8 cellular contexts compared by ENCODE assay signal in the genomic region with DNA sequence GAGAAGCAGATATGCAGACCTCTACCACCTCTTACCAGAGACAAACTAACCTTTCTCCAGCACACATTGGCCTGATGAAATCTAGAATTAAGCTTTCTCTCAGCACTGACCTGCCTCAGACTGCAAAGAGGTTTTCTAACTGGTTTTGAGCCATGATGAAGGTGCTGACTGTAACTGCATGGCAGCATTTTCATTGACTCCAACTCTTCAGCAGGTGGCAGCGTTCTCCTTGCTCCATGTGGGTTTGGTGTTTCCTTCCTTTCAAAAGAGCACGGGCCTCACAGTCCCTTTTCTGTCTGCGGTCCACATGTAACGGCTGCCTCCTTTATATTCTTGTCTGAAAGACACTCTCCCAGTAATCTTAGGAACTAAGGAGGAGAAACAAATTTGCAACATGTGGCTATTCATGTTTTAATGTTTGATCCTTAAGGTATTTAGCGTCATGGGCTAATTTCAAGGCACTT. TPM values are rescaled to one million over a fixed set of nuclear protein-coding genes. Genes with fewer than 3 reads are reported as not detected.
DNase-seq lines count a peak whose midpoint lies in the region; ATAC-seq and TF ChIP-seq lines count a peak whose summit lies in the region.

No MANE protein-coding gene starts in this region.

- WGBS in right lobe of liver (ENCODE audit: insufficient coverage, low coverage, low lambda C conversion rate, missing lambda C conversion rate), result 11% methylated on average over 5 of the region's 5 CpGs

- TF ChIP-seq POLR2A in right lobe of liver (IDR thresholded peaks at IDR 0.05), result no peak

- CTCF ChIA-PET in WTC11 (lab: Charles Lee), result interaction anchor here (0.6 to 1.9 kb wide), 8 partner anchors 9 to 539 kb away, joined by 3 to 9 read pairs (median 4); no protein-coding TSS in a partner anchor

- no peak overlapping the region for H3K4me3 ChIP-seq in choroid plexus epithelial cell (ENCODE audit: low read depth, low read length)
- H3K4me3 ChIP-seq in right lobe of liver, result no peak overlapping the region

- DNase-seq in A172 (ENCODE audit: low spot score) (peak; percentile 75), NCI-H146 treated with DMSO at 0.1 percent for 48 hours (lab: John Stamatoyannopoulos, UW; ENCODE audit: unreplicated experiment) (peak; percentile 44), WTC11 (ENCODE audit: low spot score) (peak; percentile 54), choroid plexus epithelial cell (ENCODE audit: low read depth) (peak; percentile 85), right lobe of liver (peak; percentile 49 to 65 (median 60))
- peak; percentile 7 to 63 (median 32) for DNase-seq in stimulated activated naive CD4-positive, alpha-beta T cell (lab: John Stamatoyannopoulos, UW)

- H3K4me1 Mint-ChIP-seq in WTC11, result peaks cover 13% of the 10 kb centered on the region

- ATAC-seq in WTC11 (peak; percentile 100), right lobe of liver (peak; percentile 98 to 99 (median 99)), HG02870 (IDR thresholded peaks at IDR 0.05; ENCODE audit: unreplicated experiment) (no peak)

- H3K27ac ChIP-seq in right lobe of liver, result no peak overlapping the region

- 0 out of 2 replicates have a peak, but pooled peaks cover 5% of the 10 kb centered on the region for H3K9me3 Mint-ChIP-seq in WTC11

- intact Hi-C loops in right lobe of liver (cut with DNase I), result loop anchor here (10.0 kb wide), 2 partner anchors 544 to 704 kb away; no protein-coding TSS in a partner anchor

- no peaks in the 10 kb centered on the region for H3K9me3 ChIP-seq in right lobe of liver

- H3K27ac Mint-ChIP-seq in WTC11, result no peak overlapping the region

- H3K27me3 ChIP-seq in right lobe of liver, result no peaks in the 10 kb centered on the region

- H3K36me3 ChIP-seq in right lobe of liver, result no peaks in the 10 kb centered on the region

- no peaks in the 10 kb centered on the region for H3K27me3 Mint-ChIP-seq in WTC11 (ENCODE audit: low read depth)

- TF ChIP-seq CTCF in GM12872 (IDR thresholded peaks at IDR 0.05; ENCODE audit: insufficient read depth, low read depth, low read length), result peak; percentile 74
- TF ChIP-seq CTCF in WTC11 (IDR thresholded peaks at IDR 0.05), result no peak
- peak; percentile 85 for TF ChIP-seq CTCF in choroid plexus epithelial cell (conservative IDR thresholded peaks at IDR 0.05; ENCODE audit: low read depth, low read length)
- TF ChIP-seq CTCF in right lobe of liver (IDR thresholded peaks at IDR 0.05), result peak; percentile 64 to 77 (median 70)

- no peak overlapping the region for H3K4me3 Mint-ChIP-seq in WTC11

- H3K36me3 Mint-ChIP-seq in WTC11, result no peaks in the 10 kb centered on the region

- peaks cover 0 to 8% (median 2%) of the 10 kb centered on the region in 4 donors for H3K4me1 ChIP-seq in right lobe of liver

- POLR2A ChIA-PET in WTC11 (lab: Charles Lee), result interaction anchor here (0.7 kb wide), 1 partner anchor 12 kb away, joined by 3 read pairs; no protein-coding TSS in a partner anchor

TF ChIP-seq in WTC11, 78 proteins besides CTCF, POLR2A, EP300 and RAD21:
- no peak for TF ChIP-seq TEAD1 (CRISPR knock-in tag; IDR thresholded peaks at IDR 0.05)
- TF ChIP-seq IRF2 (CRISPR knock-in tag; IDR thresholded peaks at IDR 0.05; ENCODE audit: borderline replicate concordance, low read depth), result no peak
- TF ChIP-seq EMX1 (CRISPR knock-in tag; IDR thresholded peaks at IDR 0.05), result no peak
- TF ChIP-seq ZNF219 (CRISPR knock-in tag; IDR thresholded peaks at IDR 0.05; ENCODE audit: borderline replicate concordance), result no peak
- TF ChIP-seq, protein P1, sequence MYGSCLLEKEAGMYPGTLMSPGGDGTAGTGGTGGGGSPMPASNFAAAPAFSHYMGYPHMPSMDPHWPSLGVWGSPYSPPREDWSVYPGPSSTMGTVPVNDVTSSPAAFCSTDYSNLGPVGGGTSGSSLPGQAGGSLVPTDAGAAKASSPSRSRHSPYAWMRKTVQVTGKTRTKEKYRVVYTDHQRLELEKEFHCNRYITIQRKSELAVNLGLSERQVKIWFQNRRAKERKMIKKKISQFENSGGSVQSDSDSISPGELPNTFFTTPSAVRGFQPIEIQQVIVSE (CRISPR knock-in tag; IDR thresholded peaks at IDR 0.05; ENCODE audit: borderline replicate concordance), result no peak
- no peak for TF ChIP-seq ELF4 (CRISPR knock-in tag; IDR thresholded peaks at IDR 0.05; ENCODE audit: low read depth)
- no peak for TF ChIP-seq SMAD4 (CRISPR knock-in tag; IDR thresholded peaks at IDR 0.05)
- no peak for TF ChIP-seq ZNF232 (CRISPR knock-in tag; IDR thresholded peaks at IDR 0.05)
- TF ChIP-seq NFE2L1 (CRISPR knock-in tag; IDR thresholded peaks at IDR 0.05), result no peak
- no peak for TF ChIP-seq OVOL2 (CRISPR knock-in tag; IDR thresholded peaks at IDR 0.05; ENCODE audit: borderline replicate concordance)
- TF ChIP-seq HMGA2 (CRISPR knock-in tag; IDR thresholded peaks at IDR 0.05), result no peak
- TF ChIP-seq, protein P2, sequence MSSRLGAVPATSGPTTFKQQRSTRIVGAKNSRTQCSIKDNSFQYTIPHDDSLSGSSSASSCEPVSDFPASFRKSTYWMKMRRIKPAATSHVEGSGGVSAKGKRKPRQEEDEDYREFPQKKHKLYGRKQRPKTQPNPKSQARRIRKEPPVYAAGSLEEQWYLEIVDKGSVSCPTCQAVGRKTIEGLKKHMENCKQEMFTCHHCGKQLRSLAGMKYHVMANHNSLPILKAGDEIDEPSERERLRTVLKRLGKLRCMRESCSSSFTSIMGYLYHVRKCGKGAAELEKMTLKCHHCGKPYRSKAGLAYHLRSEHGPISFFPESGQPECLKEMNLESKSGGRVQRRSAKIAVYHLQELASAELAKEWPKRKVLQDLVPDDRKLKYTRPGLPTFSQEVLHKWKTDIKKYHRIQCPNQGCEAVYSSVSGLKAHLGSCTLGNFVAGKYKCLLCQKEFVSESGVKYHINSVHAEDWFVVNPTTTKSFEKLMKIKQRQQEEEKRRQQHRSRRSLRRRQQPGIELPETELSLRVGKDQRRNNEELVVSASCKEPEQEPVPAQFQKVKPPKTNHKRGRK (CRISPR knock-in tag; IDR thresholded peaks at IDR 0.05; ENCODE audit: borderline replicate concordance), result no peak
- TF ChIP-seq NR1H2 (CRISPR knock-in tag; IDR thresholded peaks at IDR 0.05), result no peak
- TF ChIP-seq, protein P3, sequence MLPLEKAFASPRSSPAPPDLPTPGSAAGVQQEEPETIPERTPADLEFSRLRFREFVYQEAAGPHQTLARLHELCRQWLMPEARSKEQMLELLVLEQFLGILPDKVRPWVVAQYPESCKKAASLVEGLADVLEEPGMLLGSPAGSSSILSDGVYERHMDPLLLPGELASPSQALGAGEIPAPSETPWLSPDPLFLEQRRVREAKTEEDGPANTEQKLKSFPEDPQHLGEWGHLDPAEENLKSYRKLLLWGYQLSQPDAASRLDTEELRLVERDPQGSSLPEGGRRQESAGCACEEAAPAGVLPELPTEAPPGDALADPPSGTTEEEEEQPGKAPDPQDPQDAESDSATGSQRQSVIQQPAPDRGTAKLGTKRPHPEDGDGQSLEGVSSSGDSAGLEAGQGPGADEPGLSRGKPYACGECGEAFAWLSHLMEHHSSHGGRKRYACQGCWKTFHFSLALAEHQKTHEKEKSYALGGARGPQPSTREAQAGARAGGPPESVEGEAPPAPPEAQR (CRISPR knock-in tag; IDR thresholded peaks at IDR 0.05), result no peak
TF ChIP-seq in WTC11: peak in this region for 0.

RNA-seq across cellular contexts. Expression of a gene that starts 12.6 kb away (rescaled TPM):
- 0.41 and 0.43 TPM in 2 replicates for total RNA-seq in A172 (2014; rRNA removed; shearing (Covaris generic))
- total RNA-seq in WTC11 (2021), result 0.52 to 1.1 TPM (median 1.0 TPM) in 3 replicates
- total RNA-seq in right lobe of liver, result under 1 TPM in 5 of 6 experiments, not detected in 1; 0.24 to 0.53 (median 0.34) TPM

RNA-seq across cellular contexts. Expression of a gene that starts 12.7 kb away (rescaled TPM):
- total RNA-seq in A172 (2014; rRNA removed; shearing (Covaris generic)), result 11.3 and 11.6 TPM in 2 replicates
- total RNA-seq in WTC11 (2021) (44.5 to 54.2 TPM (median 45.6 TPM) in 3 replicates), right lobe of liver (10 to 100 TPM; 37.5 to 73.7 (median 50.4) TPM)

RNA-seq across cellular contexts. Expression of a gene that starts 32.7 kb away (rescaled TPM):
- total RNA-seq in A172 (2014; rRNA removed; shearing (Covaris generic)), result 62.9 TPM in 2 replicates
- total RNA-seq in WTC11 (2021), result 43.7 to 46.7 TPM (median 45.5 TPM) in 3 replicates
- total RNA-seq in right lobe of liver, result 10 to 100 TPM; 17.4 to 24.2 (median 22.3) TPM

Comparison
In these comparisons a context has a peak if more than half of its experiments do, and no peak if none do; other contexts are left out.
1. DNase-seq: peak in every context shown above with its lines; median percentile 85 in choroid plexus epithelial cell; 75 in A172; 60 in right lobe of liver; 54 in WTC11; 44 in NCI-H146 treated with DMSO at 0.1 percent for 48 hours; 32 in stimulated activated naive CD4-positive, alpha-beta T cell.